In the genomic region with DNA sequence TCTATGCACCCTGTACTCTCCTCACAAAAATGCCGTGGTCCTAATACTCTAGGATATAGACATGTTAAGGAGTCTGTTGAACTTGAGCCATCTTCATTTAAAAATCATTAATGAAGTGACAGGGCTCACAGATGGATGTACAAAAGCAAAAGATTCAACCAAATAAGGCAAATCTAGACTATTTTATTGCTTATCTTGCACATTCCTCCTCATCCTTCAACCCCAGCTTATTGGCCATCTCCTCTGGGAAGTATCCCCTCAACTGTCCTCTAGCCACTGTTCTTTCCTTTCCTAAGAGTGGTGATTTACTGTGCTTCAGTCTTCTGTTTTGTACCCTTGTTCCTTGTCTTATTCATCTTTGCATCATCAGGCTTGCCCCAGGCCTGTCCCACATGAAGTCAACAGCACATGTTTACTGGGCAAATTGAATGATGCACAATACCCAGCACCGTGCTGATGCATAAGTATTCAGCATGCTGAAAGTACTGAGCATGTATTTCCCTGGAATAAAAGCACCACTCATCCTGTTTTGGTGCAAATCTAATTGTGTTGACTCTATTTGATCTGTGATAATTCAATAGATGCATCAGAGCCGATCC, we compare ENCODE assay signal across 22 cellular contexts.
"Had no signal": no experiment of that assay in that cellular context is flagged by ENCODE, and none has a peak within 500 bp of the region (broad histone marks: within the 10 kb centered on the region; RNA-seq: fewer than 3 reads in every experiment).

No MANE protein-coding gene starts in this region.

- FAIRE-seq: astrocyte, frontal cortex, TTC549 had no signal

- H3K4me3 ChIP-seq: coronary artery, hepatocyte, sigmoid colon, smooth muscle cell, testis, uterus had no signal

- H3K4me2 ChIP-seq: hepatocyte, smooth muscle cell had no signal

- ATAC-seq: activated CD8-positive, alpha-beta T cell treated with anti-CD3 and anti-CD28 coated beads, Interleukin-2, amount 10 ng/mL, durations not matched to agents 7 days and 5 days; left ventricle myocardium superior; natural killer cell; stimulated activated naive B cell treated with anti-CD40 and anti-IgM and Interleukin-4, amounts not matched to agents 10 μg/mL and 1 μg/mL and 100 μg/mL, for 72 hours had no signal

- H2AFZ ChIP-seq: hepatocyte had no signal

- DNase-seq: activated CD4-positive, alpha-beta T cell treated with anti-CD3 and anti-CD28 coated beads for 1 hour; activated CD4-positive, alpha-beta T cell treated with anti-CD3 and anti-CD28 coated beads, Interleukin-2, amount 50 U/mL, for 1 hour; activated CD8-positive, alpha-beta T cell treated with anti-CD3 and anti-CD28 coated beads, Interleukin-2, amount 10 ng/mL, durations not matched to agents 7 days and 5 days; activated naive CD4-positive, alpha-beta T cell treated with Interleukin-2 at 50 U/mL for 16 hours; activated naive CD8-positive, alpha-beta T cell treated with anti-CD3 and anti-CD28 coated beads for 36 hours; glutamatergic neuron; immature natural killer cell; left ventricle myocardium superior; midbrain; natural killer cell; sigmoid colon; stimulated activated CD4-positive, alpha-beta T cell treated with anti-CD3 and anti-CD28 coated beads, Interleukin-15, amount 100 ng/mL, for 24 hours; stimulated activated naive B cell treated with anti-CD40 and anti-IgM and Interleukin-4, amounts not matched to agents 10 μg/mL and 1 μg/mL and 100 μg/mL, for 72 hours; testis; trophoblast cell; uterus had no signal

- H3K36me3 ChIP-seq: sigmoid colon, uterus had no signal

- H3K79me2 ChIP-seq: hepatocyte had no signal

- H3K9me3 ChIP-seq: sigmoid colon, testis, uterus had no signal

- H3K4me1 ChIP-seq: sigmoid colon, testis, uterus had no signal

- H3K27me3 ChIP-seq: hepatocyte, sigmoid colon, testis, uterus had no signal

- H3K27ac ChIP-seq: coronary artery, hepatocyte, sigmoid colon, testis, uterus had no signal
